In genomic region chr15:41603941-41604660, GRCh38 we compare ENCODE assay signal across 8 cellular contexts. TPM values are rescaled to one million over a fixed set of nuclear protein-coding genes. Genes with fewer than 3 reads are reported as not detected.
A peak's percentile ranks its signal among the peaks of the same experiment; 100 is the strongest.
DNase-seq lines count a peak whose midpoint lies in the region; ATAC-seq and TF ChIP-seq lines count a peak whose summit lies in the region.

No MANE protein-coding gene starts in this region.

- peak; percentile 95 for TF ChIP-seq CTCF in 22Rv1 (IDR thresholded peaks at IDR 0.05)
- TF ChIP-seq CTCF in GM12874 (IDR thresholded peaks at IDR 0.05; ENCODE audit: insufficient read depth, low read depth, low read length), result peak; percentile 75

- TF ChIP-seq POLR2A in GM18505 (IDR thresholded peaks at IDR 0.05; ENCODE audit: borderline replicate concordance, extremely low read depth, insufficient read depth, insufficient read length), result no peak

- H3K27ac ChIP-seq in 22Rv1, result no peak overlapping the region

- peak; percentile 40 for DNase-seq in NCI-H2171 (lab: John Stamatoyannopoulos, UW)
- DNase-seq in activated CD4-positive, CD25-positive, alpha-beta regulatory T cell treated with anti-CD3 and anti-CD28 coated beads, Interleukin-2, amount 50 U/mL, for 16 hours (ENCODE audit: low read depth, low spot score), result peak; percentile 21
- peak; percentile 76 for DNase-seq in cerebellum (ENCODE audit: low spot score)
- peak; percentile 70 for DNase-seq in kidney glomerular epithelial cell (lab: John Stamatoyannopoulos, UW)
- DNase-seq in stimulated activated CD4-positive, alpha-beta T cell treated with anti-CD3 and anti-CD28 coated beads, Interleukin-1b, Interleukin-23, amount 100 ng/mL, for 1 hour (ENCODE audit: low read depth in 2 of 2), result peak; percentile 9 to 26

- ATAC-seq in GM18505 (IDR thresholded peaks at IDR 0.05; ENCODE audit: unreplicated experiment), result no peak

RNA-seq across cellular contexts. Expression of gene TYRO3, which starts 45.1 kb away (rescaled TPM):
- total RNA-seq in cerebellum, result 13.1 TPM

RNA-seq across cellular contexts. Expression of gene MGA, which starts 56.1 kb away (rescaled TPM):
- total RNA-seq in cerebellum, result 85.4 TPM

Comparison
In these comparisons a context has a peak if more than half of its experiments do, and no peak if none do; other contexts are left out.
1. DNase-seq: peak in every context shown above with its lines; median percentile 76 in cerebellum; 70 in kidney glomerular epithelial cell; 40 in NCI-H2171; 21 in activated CD4-positive, CD25-positive, alpha-beta regulatory T cell treated with anti-CD3 and anti-CD28 coated beads, Interleukin-2, amount 50 U/mL, for 16 hours; 18 in stimulated activated CD4-positive, alpha-beta T cell treated with anti-CD3 and anti-CD28 coated beads, Interleukin-1b, Interleukin-23, amount 100 ng/mL, for 1 hour.